Comparison of ENCODE assay signal across 1 cellular context in the genomic region with DNA sequence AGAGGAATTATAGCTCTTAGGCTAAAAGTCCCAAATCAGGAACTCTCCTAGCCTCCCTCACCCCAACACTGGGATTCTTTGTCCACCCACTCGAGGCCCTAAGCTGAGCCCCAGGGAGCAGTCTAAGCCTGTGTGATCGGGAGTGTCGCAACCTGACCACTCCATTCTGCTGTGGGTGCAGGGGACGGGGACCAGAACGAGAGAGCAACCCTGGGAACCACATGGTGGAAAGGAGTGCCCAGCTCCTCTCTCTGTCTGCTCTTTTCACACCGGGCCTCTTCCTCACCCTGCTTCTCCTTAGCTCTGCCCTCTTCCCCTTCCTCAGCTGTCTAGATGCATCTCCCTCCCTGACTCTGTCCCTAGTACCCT.
A peak's percentile ranks its signal among the peaks of the same experiment; 100 is the strongest.
TF ChIP-seq lines count a peak whose summit lies in the region.

No MANE protein-coding gene starts in this region.

TF ChIP-seq in HepG2, 621 proteins besides CTCF, POLR2A, EP300 and RAD21:
- TF ChIP-seq ZNF674 (CRISPR knock-in tag; IDR thresholded peaks at IDR 0.05; ENCODE audit: low read depth) (no peak), PRDM10 (CRISPR knock-in tag; IDR thresholded peaks at IDR 0.05; ENCODE audit: low read depth) (0 out of 2 replicates have a peak, but pooled peaks have one; percentile 21), SOX6 (IDR thresholded peaks at IDR 0.05) (no peak), SOX6 (CRISPR knock-in tag; IDR thresholded peaks at IDR 0.05) (0 out of 2 replicates have a peak, but pooled peaks have one; percentile 12), CEBPB (IDR thresholded peaks at IDR 0.05; ENCODE audit: borderline replicate concordance, low read depth, low read length) (peak; percentile 46; the same call in 1 of the 2 replicates), KDM5B (CRISPR knock-in tag; IDR thresholded peaks at IDR 0.05; ENCODE audit: borderline replicate concordance) (0 out of 2 replicates have a peak, but pooled peaks have one; percentile 25), ZC3H13 (CRISPR knock-in tag; IDR thresholded peaks at IDR 0.05) (no peak), MTA1 (CRISPR knock-in tag; IDR thresholded peaks at IDR 0.05; ENCODE audit: borderline replicate concordance) (peak; percentile 45; the same call in 1 of the 2 replicates), ZNF878 (CRISPR knock-in tag; IDR thresholded peaks at IDR 0.05) (no peak), ZNF687 (CRISPR knock-in tag; IDR thresholded peaks at IDR 0.05) (0 out of 2 replicates have a peak, but pooled peaks have one; percentile 3)
TF ChIP-seq in HepG2: peak in this region for 6.
